ENCODE assay signal across 8 cellular contexts in the genomic region with DNA sequence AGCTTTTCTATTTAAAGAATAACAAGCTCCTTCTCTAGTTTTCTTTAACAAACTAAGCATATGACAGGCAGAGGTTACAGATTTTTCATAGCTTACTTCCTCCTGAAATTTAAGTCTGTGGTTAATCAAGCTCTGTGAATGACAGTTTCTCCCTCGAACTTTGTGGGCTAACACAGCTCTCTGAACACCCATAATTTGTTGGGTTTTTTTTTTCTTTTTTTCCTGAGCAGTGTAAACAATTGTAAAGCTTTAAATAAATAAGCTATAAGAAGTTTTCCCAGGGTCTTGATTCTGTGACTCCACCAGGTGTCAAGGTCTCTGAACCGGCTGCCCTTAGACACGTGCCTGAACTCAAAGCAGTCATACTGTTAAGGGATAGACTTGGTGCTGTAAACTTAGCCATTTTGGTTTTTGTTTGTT.
DNase-seq lines count a peak whose midpoint lies in the region; ATAC-seq and TF ChIP-seq lines count a peak whose summit lies in the region.

No MANE protein-coding gene starts in this region.

- DNase-seq in cerebellar cortex (ENCODE audit: low spot score) (peak; percentile 65), activated gamma-delta T cell treated with Interleukin-2 at 50 U/mL for 16 hours (no peak), SKM-1 (lab: John Stamatoyannopoulos, UW; ENCODE audit: unreplicated experiment) (no peak), NCI-H748 treated with DMSO at 0.1 percent for 48 hours (lab: John Stamatoyannopoulos, UW) (no peak), left lung (no peak)

- ATAC-seq in GM21381 (IDR thresholded peaks at IDR 0.05; ENCODE audit: unreplicated experiment) (peak; percentile 81), HG03558 (IDR thresholded peaks at IDR 0.05; ENCODE audit: extremely low read depth, unreplicated experiment) (peak; percentile 56), left lung (no peak)

- no peaks in the 10 kb centered on the region for H3K9me2 ChIP-seq in DOHH2 (replicated peaks; ENCODE audit: control insufficient read depth, low read length)

- H3K4me3 ChIP-seq in DOHH2 (ENCODE audit: low read length): peak overlapping the region; percentile 62
- H3K4me3 ChIP-seq in left lung: no peak overlapping the region

- TF ChIP-seq CTCF in DOHH2 (IDR thresholded peaks at IDR 0.05; ENCODE audit: low read depth, low read length, poor library complexity, severe bottlenecking) (no peak), left lung (IDR thresholded peaks at IDR 0.05) (no peak)

- H3K27me3 ChIP-seq in DOHH2 (ENCODE audit: control insufficient read depth, low read length) (no peaks in the 10 kb centered on the region), left lung (no peaks in the 10 kb centered on the region)

- H4K20me1 ChIP-seq in DOHH2 (ENCODE audit: control insufficient read depth, insufficient read depth, low read depth, low read length): no peaks in the 10 kb centered on the region

- peaks cover 8% of the 10 kb centered on the region for H3K79me2 ChIP-seq in DOHH2 (ENCODE audit: control insufficient read depth, low read length)

- H3K4me2 ChIP-seq in DOHH2 (ENCODE audit: low read length): peak overlapping the region; percentile 72

- intact Hi-C loops in left lung (cut with DNase I): no loop called here

- H3K36me3 ChIP-seq in DOHH2 (ENCODE audit: control insufficient read depth, low read length) (peaks cover 45% of the 10 kb centered on the region), left lung (peaks cover 0 to 12% of the 10 kb centered on the region in 2 donors)

- H3K9me3 ChIP-seq in DOHH2 (ENCODE audit: control insufficient read depth, insufficient read depth, low read length): no peaks in the 10 kb centered on the region
- no peaks in the 10 kb centered on the region for H3K9me3 ChIP-seq in left lung

- H3F3A ChIP-seq in DOHH2 (ENCODE audit: control insufficient read depth, insufficient read depth): peaks cover 22% of the 10 kb centered on the region

- H3K27ac ChIP-seq in DOHH2 (ENCODE audit: low read depth, low read length) (peak overlapping the region; percentile 94), left lung (peak overlapping the region in 1 of 2 donors; percentile 87)

- H3K4me1 ChIP-seq in DOHH2 (ENCODE audit: control insufficient read depth, low read length): peaks cover 59% of the 10 kb centered on the region
- H3K4me1 ChIP-seq in left lung: peaks cover 0 to 42% of the 10 kb centered on the region in 2 donors
